1 cellular context compared by ENCODE assay signal in genomic region chr19:49347835-49348234, GRCh38.
TF ChIP-seq lines count a peak whose summit lies in the region.

No MANE protein-coding gene starts in this region.

TF ChIP-seq in WTC11, 78 proteins besides CTCF, POLR2A, EP300 and RAD21 (continued from another document):
- TF ChIP-seq, protein P1, sequence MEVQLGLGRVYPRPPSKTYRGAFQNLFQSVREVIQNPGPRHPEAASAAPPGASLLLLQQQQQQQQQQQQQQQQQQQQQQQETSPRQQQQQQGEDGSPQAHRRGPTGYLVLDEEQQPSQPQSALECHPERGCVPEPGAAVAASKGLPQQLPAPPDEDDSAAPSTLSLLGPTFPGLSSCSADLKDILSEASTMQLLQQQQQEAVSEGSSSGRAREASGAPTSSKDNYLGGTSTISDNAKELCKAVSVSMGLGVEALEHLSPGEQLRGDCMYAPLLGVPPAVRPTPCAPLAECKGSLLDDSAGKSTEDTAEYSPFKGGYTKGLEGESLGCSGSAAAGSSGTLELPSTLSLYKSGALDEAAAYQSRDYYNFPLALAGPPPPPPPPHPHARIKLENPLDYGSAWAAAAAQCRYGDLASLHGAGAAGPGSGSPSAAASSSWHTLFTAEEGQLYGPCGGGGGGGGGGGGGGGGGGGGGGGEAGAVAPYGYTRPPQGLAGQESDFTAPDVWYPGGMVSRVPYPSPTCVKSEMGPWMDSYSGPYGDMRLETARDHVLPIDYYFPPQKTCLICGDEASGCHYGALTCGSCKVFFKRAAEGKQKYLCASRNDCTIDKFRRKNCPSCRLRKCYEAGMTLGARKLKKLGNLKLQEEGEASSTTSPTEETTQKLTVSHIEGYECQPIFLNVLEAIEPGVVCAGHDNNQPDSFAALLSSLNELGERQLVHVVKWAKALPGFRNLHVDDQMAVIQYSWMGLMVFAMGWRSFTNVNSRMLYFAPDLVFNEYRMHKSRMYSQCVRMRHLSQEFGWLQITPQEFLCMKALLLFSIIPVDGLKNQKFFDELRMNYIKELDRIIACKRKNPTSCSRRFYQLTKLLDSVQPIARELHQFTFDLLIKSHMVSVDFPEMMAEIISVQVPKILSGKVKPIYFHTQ (CRISPR knock-in tag; IDR thresholded peaks at IDR 0.05): no peak
- TF ChIP-seq ZNF281 (CRISPR knock-in tag; IDR thresholded peaks at IDR 0.05) (no peak), ZNF423 (CRISPR knock-in tag; IDR thresholded peaks at IDR 0.05) (no peak), SOX15 (CRISPR knock-in tag; IDR thresholded peaks at IDR 0.05) (no peak), KAT7 (CRISPR knock-in tag; IDR thresholded peaks at IDR 0.05; ENCODE audit: borderline replicate concordance) (no peak), SP1 (CRISPR knock-in tag; conservative IDR thresholded peaks at IDR 0.05) (no peak)
- TF ChIP-seq, protein P2, sequence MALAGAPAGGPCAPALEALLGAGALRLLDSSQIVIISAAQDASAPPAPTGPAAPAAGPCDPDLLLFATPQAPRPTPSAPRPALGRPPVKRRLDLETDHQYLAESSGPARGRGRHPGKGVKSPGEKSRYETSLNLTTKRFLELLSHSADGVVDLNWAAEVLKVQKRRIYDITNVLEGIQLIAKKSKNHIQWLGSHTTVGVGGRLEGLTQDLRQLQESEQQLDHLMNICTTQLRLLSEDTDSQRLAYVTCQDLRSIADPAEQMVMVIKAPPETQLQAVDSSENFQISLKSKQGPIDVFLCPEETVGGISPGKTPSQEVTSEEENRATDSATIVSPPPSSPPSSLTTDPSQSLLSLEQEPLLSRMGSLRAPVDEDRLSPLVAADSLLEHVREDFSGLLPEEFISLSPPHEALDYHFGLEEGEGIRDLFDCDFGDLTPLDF (CRISPR knock-in tag; IDR thresholded peaks at IDR 0.05): no peak
- TF ChIP-seq, protein P3, sequence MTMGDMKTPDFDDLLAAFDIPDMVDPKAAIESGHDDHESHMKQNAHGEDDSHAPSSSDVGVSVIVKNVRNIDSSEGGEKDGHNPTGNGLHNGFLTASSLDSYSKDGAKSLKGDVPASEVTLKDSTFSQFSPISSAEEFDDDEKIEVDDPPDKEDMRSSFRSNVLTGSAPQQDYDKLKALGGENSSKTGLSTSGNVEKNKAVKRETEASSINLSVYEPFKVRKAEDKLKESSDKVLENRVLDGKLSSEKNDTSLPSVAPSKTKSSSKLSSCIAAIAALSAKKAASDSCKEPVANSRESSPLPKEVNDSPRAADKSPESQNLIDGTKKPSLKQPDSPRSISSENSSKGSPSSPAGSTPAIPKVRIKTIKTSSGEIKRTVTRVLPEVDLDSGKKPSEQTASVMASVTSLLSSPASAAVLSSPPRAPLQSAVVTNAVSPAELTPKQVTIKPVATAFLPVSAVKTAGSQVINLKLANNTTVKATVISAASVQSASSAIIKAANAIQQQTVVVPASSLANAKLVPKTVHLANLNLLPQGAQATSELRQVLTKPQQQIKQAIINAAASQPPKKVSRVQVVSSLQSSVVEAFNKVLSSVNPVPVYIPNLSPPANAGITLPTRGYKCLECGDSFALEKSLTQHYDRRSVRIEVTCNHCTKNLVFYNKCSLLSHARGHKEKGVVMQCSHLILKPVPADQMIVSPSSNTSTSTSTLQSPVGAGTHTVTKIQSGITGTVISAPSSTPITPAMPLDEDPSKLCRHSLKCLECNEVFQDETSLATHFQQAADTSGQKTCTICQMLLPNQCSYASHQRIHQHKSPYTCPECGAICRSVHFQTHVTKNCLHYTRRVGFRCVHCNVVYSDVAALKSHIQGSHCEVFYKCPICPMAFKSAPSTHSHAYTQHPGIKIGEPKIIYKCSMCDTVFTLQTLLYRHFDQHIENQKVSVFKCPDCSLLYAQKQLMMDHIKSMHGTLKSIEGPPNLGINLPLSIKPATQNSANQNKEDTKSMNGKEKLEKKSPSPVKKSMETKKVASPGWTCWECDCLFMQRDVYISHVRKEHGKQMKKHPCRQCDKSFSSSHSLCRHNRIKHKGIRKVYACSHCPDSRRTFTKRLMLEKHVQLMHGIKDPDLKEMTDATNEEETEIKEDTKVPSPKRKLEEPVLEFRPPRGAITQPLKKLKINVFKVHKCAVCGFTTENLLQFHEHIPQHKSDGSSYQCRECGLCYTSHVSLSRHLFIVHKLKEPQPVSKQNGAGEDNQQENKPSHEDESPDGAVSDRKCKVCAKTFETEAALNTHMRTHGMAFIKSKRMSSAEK (CRISPR knock-in tag; IDR thresholded peaks at IDR 0.05; ENCODE audit: borderline replicate concordance): no peak
